In the genomic region with DNA sequence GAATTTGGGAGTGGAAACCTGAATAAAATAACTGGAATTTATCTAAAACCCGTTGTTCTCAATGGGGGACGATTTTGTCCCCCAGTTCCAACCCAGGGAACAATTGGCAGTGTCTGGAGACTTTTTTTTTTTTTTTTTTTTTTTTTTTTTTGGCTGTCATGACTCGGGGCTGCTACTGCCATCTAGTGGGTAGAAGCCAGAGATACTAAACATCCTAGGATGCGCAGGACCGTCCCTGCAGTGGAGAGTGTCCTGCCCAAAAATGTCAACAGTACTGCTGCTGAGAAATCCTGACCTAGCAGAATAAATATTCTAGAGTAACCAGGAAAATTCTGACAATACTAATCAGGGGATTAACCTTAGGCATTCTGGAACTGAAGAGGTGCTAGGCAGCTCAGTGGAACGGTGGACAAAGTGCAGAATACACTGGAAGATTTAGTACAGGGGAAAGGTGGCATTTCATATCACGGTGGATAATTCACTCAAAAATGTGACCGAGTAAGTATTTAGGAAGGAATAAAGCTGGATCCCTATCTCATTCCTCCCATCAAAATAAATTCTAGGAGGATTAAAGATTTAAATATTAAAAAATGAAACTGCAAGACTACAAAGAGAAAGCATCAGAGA, we compare ENCODE assay signal across 8 cellular contexts.
A peak's percentile ranks its signal among the peaks of the same experiment; 100 is the strongest.
DNase-seq lines count a peak whose midpoint lies in the region; ATAC-seq, FAIRE-seq and TF ChIP-seq lines count a peak whose summit lies in the region.

No MANE protein-coding gene starts in this region.

- H3K4me2 ChIP-seq in neural progenitor cell: no peak overlapping the region

- intact Hi-C loops in A673 (cut with micrococcal nuclease; ENCODE audit: unreplicated experiment): loop anchor here (1.0 kb wide), 1 partner anchor 124 kb away; no protein-coding TSS in a partner anchor

- H3K36me3 Mint-ChIP-seq in neural progenitor cell: no peaks in the 10 kb centered on the region

- no peaks in the 10 kb centered on the region for H4K20me1 ChIP-seq in neural progenitor cell (ENCODE audit: low read depth)

- no peak overlapping the region for H3K27ac Mint-ChIP-seq in neural progenitor cell

- FAIRE-seq in GM12892 (lab: Jason Lieb, UNC): peak; percentile 89

- no TSS peak for BruUV-seq in A673 (replicated peaks; lab: Mats Ljungman, UMichigan)

- no peak overlapping the region for H3K4me3 ChIP-seq in A673 (ENCODE audit: low read depth, low read length, poor library complexity, severe bottlenecking)
- H3K4me3 ChIP-seq in neural progenitor cell: no peak overlapping the region

- H3K9me3 Mint-ChIP-seq in neural progenitor cell: no peaks in the 10 kb centered on the region

- H3K9me3 ChIP-seq in A673 (ENCODE audit: low read depth, low read length, poor library complexity, severe bottlenecking) (no peaks in the 10 kb centered on the region), neural progenitor cell (ENCODE audit: low read depth) (no peaks in the 10 kb centered on the region)

- peak overlapping the region; percentile 41 for H2AFZ ChIP-seq in neural progenitor cell (replicated peaks)

- CTCF ChIA-PET in A673 (lab: Charles Lee): interaction anchor here (1.0 kb wide), 1 partner anchor 124 kb away, joined by 6 read pairs; no protein-coding TSS in a partner anchor

- TF ChIP-seq POLR2A in GM12892 (IDR thresholded peaks at IDR 0.05; ENCODE audit: low read depth, low read length): no peak

- POLR2A ChIA-PET in A673 (lab: Charles Lee; ENCODE audit: low non-redundant PET): no interaction called here

- H3K36me3 ChIP-seq in A673 (ENCODE audit: insufficient read depth, low read length, poor library complexity, severe bottlenecking) (no peaks in the 10 kb centered on the region), neural progenitor cell (no peaks in the 10 kb centered on the region)

- peaks cover 4% of the 10 kb centered on the region for H3K4me1 Mint-ChIP-seq in neural progenitor cell

- ATAC-seq in esophagus mucosa (peak; percentile 67), GM18867 (IDR thresholded peaks at IDR 0.05; ENCODE audit: unreplicated experiment) (no peak)

- H3K27ac ChIP-seq in A673 (ENCODE audit: low read depth, low read length, poor library complexity, severe bottlenecking) (no peak overlapping the region), neural progenitor cell (no peak overlapping the region)

- no peaks in the 10 kb centered on the region for H3K4me1 ChIP-seq in A673 (ENCODE audit: insufficient read depth, low read length, poor library complexity, severe bottlenecking)
- no peaks in the 10 kb centered on the region for H3K4me1 ChIP-seq in neural progenitor cell

- H3K4me3 Mint-ChIP-seq in neural progenitor cell: no peak overlapping the region

- H3K9ac ChIP-seq in neural progenitor cell: no peak overlapping the region

- TF ChIP-seq CTCF in A673 (conservative IDR thresholded peaks at IDR 0.05; ENCODE audit: low read depth, low read length) (peak; percentile 75), neural progenitor cell (IDR thresholded peaks at IDR 0.05) (peak; percentile 70)

- DNase-seq in A673 (ENCODE audit: low spot score) (peak; percentile 60), GM12892 (ENCODE audit: insufficient read length) (no peak), NCI-H82 treated with DMSO at 0.1 percent for 48 hours (lab: John Stamatoyannopoulos, UW; ENCODE audit: unreplicated experiment) (peak; percentile 25), neural progenitor cell (ENCODE audit: low spot score) (peak; percentile 85), ureter (ENCODE audit: low spot score) (peak; percentile 52)
- DNase-seq in activated CD8-positive, alpha-beta memory T cell treated with anti-CD3 and anti-CD28 coated beads, Interleukin-2, amount 50 U/mL, for 4 hours: peak; percentile 40

- no peaks in the 10 kb centered on the region for H3K27me3 Mint-ChIP-seq in neural progenitor cell (ENCODE audit: insufficient read depth, low read depth)

- H3K27me3 ChIP-seq in A673 (replicated peaks; ENCODE audit: insufficient read depth, low read depth, low read length, poor library complexity): no peaks in the 10 kb centered on the region
- H3K27me3 ChIP-seq in neural progenitor cell: no peaks in the 10 kb centered on the region

- no peaks in the 10 kb centered on the region for H3F3A ChIP-seq in neural progenitor cell (ENCODE audit: low read depth)

- no peaks in the 10 kb centered on the region for H3K79me2 ChIP-seq in neural progenitor cell (ENCODE audit: low read depth)
